ENCODE assay signal across 18 cellular contexts in genomic region chr2:1455466-1455865, GRCh38. TPM values are rescaled to one million over a fixed set of nuclear protein-coding genes. Genes with fewer than 3 reads are reported as not detected.
A peak's percentile ranks its signal among the peaks of the same experiment; 100 is the strongest.
DNase-seq lines count a peak whose midpoint lies in the region; ATAC-seq and TF ChIP-seq lines count a peak whose summit lies in the region.
"Had no signal": no experiment of that assay in that cellular context is flagged by ENCODE, and none has a peak within 500 bp of the region (broad histone marks: within the 10 kb centered on the region; RNA-seq: fewer than 3 reads in every experiment).

No MANE protein-coding gene starts in this region.

- no peaks in the 10 kb centered on the region for H3K36me3 Mint-ChIP-seq in activated CD8-positive, alpha-beta T cell treated with anti-CD3 and anti-CD28 coated beads, Interleukin-2, amount 10 ng/mL, durations not matched to agents 7 days and 5 days (ENCODE audit: low read depth)
- H3K36me3 Mint-ChIP-seq: naive thymus-derived CD4-positive, alpha-beta T cell had no signal

- no peaks in the 10 kb centered on the region for H3K4me1 Mint-ChIP-seq in activated CD8-positive, alpha-beta T cell treated with anti-CD3 and anti-CD28 coated beads, Interleukin-2, amount 10 ng/mL, durations not matched to agents 7 days and 5 days (ENCODE audit: low read depth)
- H3K4me1 Mint-ChIP-seq: naive thymus-derived CD4-positive, alpha-beta T cell had no signal

- H3K4me3 ChIP-seq in PC-3 (ENCODE audit: low read length) (no peak overlapping the region), foreskin fibroblast (ENCODE audit: low read depth in 1 of 2, low read length in 2 of 2) (no peak overlapping the region)
- H3K4me3 ChIP-seq: gastroesophageal sphincter, psoas muscle had no signal

- no peaks in the 10 kb centered on the region for H3K9me3 Mint-ChIP-seq in activated CD8-positive, alpha-beta T cell treated with anti-CD3 and anti-CD28 coated beads, Interleukin-2, amount 10 ng/mL, durations not matched to agents 7 days and 5 days (ENCODE audit: insufficient read depth)
- H3K9me3 Mint-ChIP-seq: activated T-helper 1 cell treated with anti-CD3 and anti-CD28 coated beads, Interleukin-12 subunit alpha, Interleukin-12 subunit beta, Interleukin-2, Interleukin-4 antibody, amounts not matched to agents 30 ng/mL and 10 ng/mL and 1 ng/mL, durations not matched to agents 14 hours and 24 hours and 36 hours had no signal

- no peak for ATAC-seq in PC-3
- ATAC-seq in activated CD8-positive, alpha-beta T cell treated with anti-CD3 and anti-CD28 coated beads, Interleukin-2, amount 10 ng/mL, durations not matched to agents 7 days and 5 days: no peak
- no peak for ATAC-seq in HG02938 (IDR thresholded peaks at IDR 0.05; ENCODE audit: unreplicated experiment)
- ATAC-seq: gastroesophageal sphincter; naive thymus-derived CD4-positive, alpha-beta T cell; psoas muscle had no signal

- no TSS peak for BruUV-seq in PC-3 (replicated peaks; lab: Mats Ljungman, UMichigan)

- no peaks in the 10 kb centered on the region for H3K9me2 ChIP-seq in PC-3 (replicated peaks; ENCODE audit: low read length)

- intact Hi-C loops in PC-3 (cut with micrococcal nuclease): no loop called here

- no peak for TF ChIP-seq CTCF in PC-3 (conservative IDR thresholded peaks at IDR 0.05; ENCODE audit: low read depth, low read length)
- no peak for TF ChIP-seq CTCF in foreskin fibroblast (IDR thresholded peaks at IDR 0.05; ENCODE audit: low read depth, low read length)

- H3F3A ChIP-seq in PC-3 (ENCODE audit: low read length, unreplicated experiment): no peaks in the 10 kb centered on the region

- no peak overlapping the region for H2AFZ ChIP-seq in PC-3 (ENCODE audit: low read length)

- H3K27ac Mint-ChIP-seq in activated CD8-positive, alpha-beta T cell treated with anti-CD3 and anti-CD28 coated beads, Interleukin-2, amount 10 ng/mL, durations not matched to agents 7 days and 5 days: no peak overlapping the region
- H3K27ac Mint-ChIP-seq: activated T-helper 1 cell treated with anti-CD3 and anti-CD28 coated beads, Interleukin-12 subunit alpha, Interleukin-12 subunit beta, Interleukin-2, Interleukin-4 antibody, amounts not matched to agents 30 ng/mL and 10 ng/mL and 1 ng/mL, durations not matched to agents 14 hours and 24 hours and 36 hours; naive thymus-derived CD4-positive, alpha-beta T cell; stimulated activated naive CD8-positive, alpha-beta T cell treated with anti-CD3 and anti-CD28 coated beads, Interleukin-15, Interleukin-2, amounts not matched to agents 100 ng/mL and 50 ng/mL, for 24 hours had no signal

- H3K4me2 ChIP-seq in PC-3 (ENCODE audit: low read length): no peak overlapping the region

- no peaks in the 10 kb centered on the region for H3K36me3 ChIP-seq in PC-3 (ENCODE audit: low read depth, low read length)
- H3K36me3 ChIP-seq: gastroesophageal sphincter had no signal

- H3K4me1 ChIP-seq in PC-3 (ENCODE audit: insufficient read depth, low read length): no peaks in the 10 kb centered on the region
- H3K4me1 ChIP-seq: gastroesophageal sphincter, psoas muscle had no signal

- H3K79me2 ChIP-seq in PC-3 (ENCODE audit: low read length): no peaks in the 10 kb centered on the region

- no peak overlapping the region for H3K27ac ChIP-seq in PC-3 (ENCODE audit: low read length)
- H3K27ac ChIP-seq: gastroesophageal sphincter, psoas muscle, VCaP had no signal

- POLR2A ChIA-PET in PC-3 (lab: Charles Lee; ENCODE audit: unreplicated experiment): no interaction called here
- POLR2A ChIA-PET in activated CD8-positive, alpha-beta T cell treated with anti-CD3 and anti-CD28 coated beads, Interleukin-2, amount 10 ng/mL, durations not matched to agents 7 days and 5 days (lab: Charles Lee): no interaction called here

- H3K4me3 Mint-ChIP-seq in activated CD8-positive, alpha-beta T cell treated with anti-CD3 and anti-CD28 coated beads, Interleukin-2, amount 10 ng/mL, durations not matched to agents 7 days and 5 days: no peak overlapping the region
- H3K4me3 Mint-ChIP-seq: activated T-helper 1 cell treated with anti-CD3 and anti-CD28 coated beads, Interleukin-12 subunit alpha, Interleukin-12 subunit beta, Interleukin-2, Interleukin-4 antibody, amounts not matched to agents 30 ng/mL and 10 ng/mL and 1 ng/mL, durations not matched to agents 14 hours and 24 hours and 36 hours; naive thymus-derived CD4-positive, alpha-beta T cell; stimulated activated naive CD8-positive, alpha-beta T cell treated with anti-CD3 and anti-CD28 coated beads, Interleukin-15, Interleukin-2, amounts not matched to agents 100 ng/mL and 50 ng/mL, for 24 hours had no signal

- CTCF ChIA-PET in PC-3 (lab: Charles Lee): no interaction called here
- CTCF ChIA-PET in activated CD8-positive, alpha-beta T cell treated with anti-CD3 and anti-CD28 coated beads, Interleukin-2, amount 10 ng/mL, durations not matched to agents 7 days and 5 days (lab: Charles Lee): no interaction called here

- no peaks in the 10 kb centered on the region for H4K20me1 ChIP-seq in PC-3 (ENCODE audit: low read length)

- no peaks in the 10 kb centered on the region for H3K27me3 Mint-ChIP-seq in activated CD8-positive, alpha-beta T cell treated with anti-CD3 and anti-CD28 coated beads, Interleukin-2, amount 10 ng/mL, durations not matched to agents 7 days and 5 days (ENCODE audit: low read depth)

- H3K9ac ChIP-seq in PC-3 (ENCODE audit: low read length): no peak overlapping the region

- no peaks in the 10 kb centered on the region for H3K9me3 ChIP-seq in PC-3 (ENCODE audit: low read length)
- H3K9me3 ChIP-seq: gastroesophageal sphincter, psoas muscle had no signal

- peak; percentile 18 for DNase-seq in A172 (ENCODE audit: low spot score)
- peak; percentile 19 for DNase-seq in ELR (ENCODE audit: low read depth)
- DNase-seq in PC-3: peak; percentile 15
- DNase-seq in foreskin fibroblast: peak; percentile 13 to 38
- DNase-seq in activated CD8-positive, alpha-beta T cell treated with anti-CD3 and anti-CD28 coated beads, Interleukin-2, amount 10 ng/mL, durations not matched to agents 7 days and 5 days: no peak
- DNase-seq in NCI-H1417 (lab: John Stamatoyannopoulos, UW): no peak
- no peak for DNase-seq in NCI-H510A (lab: John Stamatoyannopoulos, UW)
- DNase-seq: ACHN; HCEC 1CT; mammary epithelial cell; naive thymus-derived CD4-positive, alpha-beta T cell; NCI-H2029; psoas muscle had no signal

- H3K27me3 ChIP-seq in PC-3 (ENCODE audit: low read length): peaks cover 48% of the 10 kb centered on the region

RNA-seq across cellular contexts. Expression of gene TPO, which starts 42.2 kb away (rescaled TPM):
- not detected in 2 replicates for total RNA-seq in A172 (2014; rRNA removed; shearing (Covaris generic))
- not detected in 2 replicates for total RNA-seq in PC-3 (2014; rRNA removed)
- not detected for total RNA-seq in activated CD8-positive, alpha-beta T cell treated with anti-CD3 and anti-CD28 coated beads, Interleukin-2, amount 10 ng/mL, durations not matched to agents 7 days and 5 days
- total RNA-seq: activated T-helper 1 cell treated with anti-CD3 and anti-CD28 coated beads, Interleukin-12 subunit alpha, Interleukin-12 subunit beta, Interleukin-2, Interleukin-4 antibody, amounts not matched to agents 30 ng/mL and 10 ng/mL and 1 ng/mL, durations not matched to agents 14 hours and 24 hours and 36 hours; mammary epithelial cell had no signal

Comparison
In these comparisons a context has a peak if more than half of its experiments do, and no peak if none do; other contexts are left out.
1. DNase-seq: peak in A172 (single experiment), ELR (single experiment), PC-3 (single experiment) and foreskin fibroblast (2 of 2); none in activated CD8-positive, alpha-beta T cell treated with anti-CD3 and anti-CD28 coated beads, Interleukin-2, amount 10 ng/mL, durations not matched to agents 7 days and 5 days (single experiment), NCI-H1417 (0 of 3) and NCI-H510A (single experiment).